ENCODE assay signal across 9 cellular contexts in the genomic region with DNA sequence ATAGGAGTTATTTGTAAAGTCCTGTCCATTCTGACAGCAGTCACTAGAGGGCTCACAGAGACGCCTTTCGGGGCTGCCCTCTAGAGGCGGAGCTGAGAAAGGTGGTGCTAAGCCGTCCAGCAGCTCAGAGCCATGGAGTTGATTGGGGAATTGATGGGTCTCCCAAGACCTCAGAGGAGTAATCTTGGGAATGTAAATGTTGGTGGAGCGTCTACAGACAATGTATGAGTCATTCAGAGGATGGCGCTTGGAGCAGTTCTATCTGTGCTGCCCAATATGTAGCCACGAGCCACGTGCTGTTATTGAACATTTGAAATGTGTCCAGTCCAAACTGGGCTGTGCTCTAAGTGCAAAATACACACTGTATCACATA.
DNase-seq lines count a peak whose midpoint lies in the region; ATAC-seq, FAIRE-seq and TF ChIP-seq lines count a peak whose summit lies in the region.
"Had no signal": no experiment of that assay in that cellular context is flagged by ENCODE, and none has a peak within 500 bp of the region (broad histone marks: within the 10 kb centered on the region; RNA-seq: fewer than 3 reads in every experiment).

No MANE protein-coding gene starts in this region.

- no peak overlapping the region for H3K4me2 ChIP-seq in astrocyte (ENCODE audit: low read length)
- H3K4me2 ChIP-seq: BLaER1 treated with 17β-estradiol and CSF1 and Interleukin-3, amounts not matched to agents 10 nM and 100 nM had no signal

- no peak overlapping the region for H3K27ac ChIP-seq in astrocyte (ENCODE audit: low read depth, low read length)
- H3K27ac ChIP-seq: BLaER1 treated with 17β-estradiol and CSF1 and Interleukin-3, amounts not matched to agents 10 nM and 100 nM had no signal

- H3K4me1 ChIP-seq in astrocyte (ENCODE audit: insufficient read depth, low read length), result no peaks in the 10 kb centered on the region
- H3K4me1 ChIP-seq: BLaER1 treated with 17β-estradiol and CSF1 and Interleukin-3, amounts not matched to agents 10 nM and 100 nM had no signal

- peak; percentile 96 for ATAC-seq in HG02588 (IDR thresholded peaks at IDR 0.05; ENCODE audit: unreplicated experiment)

- peak; percentile 62 for FAIRE-seq in astrocyte (lab: Jason Lieb, UNC)

- H3K27me3 ChIP-seq in astrocyte (ENCODE audit: insufficient read depth, low read length), result no peaks in the 10 kb centered on the region
- H3K27me3 ChIP-seq: BLaER1 treated with 17β-estradiol and CSF1 and Interleukin-3, amounts not matched to agents 10 nM and 100 nM had no signal

- H3K4me1 Mint-ChIP-seq in astrocyte (ENCODE audit: low read depth, unreplicated experiment), result peaks cover 17% of the 10 kb centered on the region

- no peaks in the 10 kb centered on the region for H3K36me3 Mint-ChIP-seq in astrocyte (ENCODE audit: low read depth, unreplicated experiment)

- H3K27ac Mint-ChIP-seq in astrocyte (ENCODE audit: unreplicated experiment), result peak overlapping the region; percentile 60

- peak; percentile 41 to 68 (median 57) for DNase-seq in NCI-H1417 (lab: John Stamatoyannopoulos, UW)
- no peak for DNase-seq in NCI-H1417 treated with DMSO at 0.1 percent for 48 hours (lab: John Stamatoyannopoulos, UW)
- DNase-seq in NAMALWA (ENCODE audit: low spot score), result peak; percentile 85
- peak; percentile 63 for DNase-seq in T1000 (lab: John Stamatoyannopoulos, UW)
- DNase-seq in astrocyte (ENCODE audit: low read depth), result peak; percentile 76
- DNase-seq in iPS DF 4.7 (ENCODE audit: extremely low read depth, low spot score), result peak; percentile 66
- DNase-seq in stimulated activated CD4-positive, alpha-beta T cell treated with anti-CD3 and anti-CD28 coated beads, Interleukin-12 subunit alpha, Interleukin-12 subunit beta, amount 100 ng/mL, for 4 hours, result peak; percentile 66

- no peak overlapping the region for H3K4me3 ChIP-seq in astrocyte (ENCODE audit: insufficient read depth, low read depth, low read length)
- H3K4me3 ChIP-seq: BLaER1 treated with 17β-estradiol and CSF1 and Interleukin-3, amounts not matched to agents 10 nM and 100 nM had no signal

- no peaks in the 10 kb centered on the region for H3K27me3 Mint-ChIP-seq in astrocyte (ENCODE audit: low read depth, unreplicated experiment)

- H3K79me2 ChIP-seq in astrocyte (ENCODE audit: insufficient read depth, low read length), result no peaks in the 10 kb centered on the region

- TF ChIP-seq CTCF in astrocyte (IDR thresholded peaks at IDR 0.05; ENCODE audit: insufficient read depth, low read depth, low read length), result peak; percentile 98

- no peak overlapping the region for H3K4me3 Mint-ChIP-seq in astrocyte (ENCODE audit: unreplicated experiment)

- H2AFZ ChIP-seq in astrocyte (ENCODE audit: low read depth, low read length), result no peak overlapping the region

- no peaks in the 10 kb centered on the region for H4K20me1 ChIP-seq in astrocyte (ENCODE audit: insufficient read depth, low read length)
- H4K20me1 ChIP-seq: BLaER1 treated with 17β-estradiol and CSF1 and Interleukin-3, amounts not matched to agents 10 nM and 100 nM had no signal

- H3K9me3 ChIP-seq in astrocyte (ENCODE audit: insufficient read depth, low read depth, low read length), result no peaks in the 10 kb centered on the region
- H3K9me3 ChIP-seq: BLaER1 treated with 17β-estradiol and CSF1 and Interleukin-3, amounts not matched to agents 10 nM and 100 nM had no signal

- H3K36me3 ChIP-seq in astrocyte (ENCODE audit: insufficient read depth, low read length), result no peaks in the 10 kb centered on the region
- H3K36me3 ChIP-seq: BLaER1 treated with 17β-estradiol and CSF1 and Interleukin-3, amounts not matched to agents 10 nM and 100 nM had no signal

- no peak overlapping the region for H3K9ac ChIP-seq in astrocyte (ENCODE audit: low read length)
- H3K9ac ChIP-seq: BLaER1 treated with 17β-estradiol and CSF1 and Interleukin-3, amounts not matched to agents 10 nM and 100 nM had no signal

- H3K9me3 Mint-ChIP-seq in astrocyte (ENCODE audit: unreplicated experiment), result no peaks in the 10 kb centered on the region
